ENCODE assay signal across 9 cellular contexts in the genomic region with DNA sequence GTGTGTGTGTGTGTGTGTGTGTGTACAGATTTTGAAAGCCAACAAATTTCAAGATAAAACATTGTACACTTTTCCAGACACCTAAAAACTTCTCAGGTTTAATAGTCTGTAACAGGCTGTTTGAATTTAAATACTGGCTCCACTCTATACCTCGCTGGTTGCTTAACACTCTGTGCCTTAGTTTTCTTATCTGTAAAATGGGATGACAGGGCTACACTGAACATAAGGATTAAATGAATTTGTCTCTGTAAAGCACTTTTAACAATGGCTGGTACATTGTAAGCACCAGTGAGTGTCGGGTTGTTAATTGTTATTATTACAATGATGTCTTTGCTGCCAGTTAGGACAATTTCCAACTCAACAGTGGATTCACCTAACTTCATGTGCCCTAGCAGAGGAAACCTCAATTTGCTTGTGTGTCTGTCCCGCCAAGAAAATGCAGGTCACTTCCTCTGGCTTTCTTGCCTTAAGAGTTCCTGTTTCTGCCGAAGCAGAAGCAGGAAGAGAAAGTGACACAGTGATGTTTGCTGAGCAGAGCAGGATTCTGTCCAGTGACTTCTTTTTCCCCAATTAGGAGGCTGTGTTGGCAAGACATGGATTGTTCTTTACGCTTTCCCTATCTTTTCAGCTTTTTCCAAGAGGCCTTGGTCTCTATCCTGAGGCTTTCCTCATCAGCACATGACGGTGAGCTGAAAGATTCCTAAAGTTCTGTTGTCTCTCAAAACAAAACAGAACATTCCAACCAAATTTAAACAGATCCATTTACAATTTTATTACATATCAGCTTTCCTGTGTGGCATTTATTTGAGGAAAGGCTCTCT.
DNase-seq lines count a peak whose midpoint lies in the region; ATAC-seq and TF ChIP-seq lines count a peak whose summit lies in the region.
"Had no signal": no experiment of that assay in that cellular context is flagged by ENCODE, and none has a peak within 500 bp of the region (broad histone marks: within the 10 kb centered on the region; RNA-seq: fewer than 3 reads in every experiment).

No MANE protein-coding gene starts in this region.

- TF ChIP-seq POLR2A in stomach (IDR thresholded peaks at IDR 0.05): no peak

- WGBS in stomach, 5 donors: 55 to 64% (median 61%) methylated on average over 6 of the region's 6 CpGs

- CTCF ChIA-PET in activated CD8-positive, alpha-beta T cell treated with anti-CD3 and anti-CD28 coated beads, Interleukin-2, amount 10 ng/mL, durations not matched to agents 7 days and 5 days (lab: Charles Lee): interaction anchor here (1.0 to 1.4 kb wide), 2 partner anchors 12 to 19 kb away, joined by 3 to 4 read pairs; no protein-coding TSS in a partner anchor

- peaks cover 12% of the 10 kb centered on the region for H3K9me3 Mint-ChIP-seq in activated CD8-positive, alpha-beta T cell treated with anti-CD3 and anti-CD28 coated beads, Interleukin-2, amount 10 ng/mL, durations not matched to agents 7 days and 5 days (ENCODE audit: insufficient read depth)

- no peaks in the 10 kb centered on the region for H3K4me1 ChIP-seq in stomach

- no peaks in the 10 kb centered on the region for H3K27me3 Mint-ChIP-seq in activated CD8-positive, alpha-beta T cell treated with anti-CD3 and anti-CD28 coated beads, Interleukin-2, amount 10 ng/mL, durations not matched to agents 7 days and 5 days (ENCODE audit: low read depth)

- TF ChIP-seq EP300 in stomach (IDR thresholded peaks at IDR 0.05): no peak

- peak overlapping the region; percentile 73 for H3K4me3 Mint-ChIP-seq in activated CD8-positive, alpha-beta T cell treated with anti-CD3 and anti-CD28 coated beads, Interleukin-2, amount 10 ng/mL, durations not matched to agents 7 days and 5 days

- TF ChIP-seq CTCF in HL-60 (IDR thresholded peaks at IDR 0.05; ENCODE audit: insufficient read depth, low read length) (no peak), stomach (IDR thresholded peaks at IDR 0.05) (no peak)

- intact Hi-C loops in stomach (cut with DNase I; ENCODE audit: low total_unique reads): no loop called here

- H3K36me3 ChIP-seq in stomach: no peaks in the 10 kb centered on the region
- H3K36me3 ChIP-seq in H7 (replicated peaks; ENCODE audit: control insufficient read depth, insufficient read depth, low read length): no peaks in the 10 kb centered on the region

- H3K9me3 ChIP-seq in stomach: no peaks in the 10 kb centered on the region

- peak overlapping the region; percentile 78 for H3K27ac ChIP-seq in HL-60 (replicated peaks)
- peak overlapping the region in 4 of 5 donors; percentile 18 to 67 (median 62) for H3K27ac ChIP-seq in stomach
- H3K27ac ChIP-seq: KMS-11 had no signal

- DNase-seq in ELR (ENCODE audit: low read depth): peak; percentile 30
- DNase-seq in HL-60 (ENCODE audit: low read depth in 1 of 2, low spot score in 1 of 2): peak; percentile 55 to 89
- DNase-seq in activated CD8-positive, alpha-beta T cell treated with anti-CD3 and anti-CD28 coated beads, Interleukin-2, amount 10 ng/mL, durations not matched to agents 7 days and 5 days: peak; percentile 63
- peak; percentile 8 to 27 for DNase-seq in hippocampal formation (lab: John Stamatoyannopoulos, UW)
- DNase-seq in stomach: no peak
- no peak for DNase-seq in NCI-H2081 (lab: John Stamatoyannopoulos, UW)
- DNase-seq in H7: no peak

- peaks cover 29% of the 10 kb centered on the region for H3K36me3 Mint-ChIP-seq in activated CD8-positive, alpha-beta T cell treated with anti-CD3 and anti-CD28 coated beads, Interleukin-2, amount 10 ng/mL, durations not matched to agents 7 days and 5 days (ENCODE audit: low read depth)

- peak; percentile 61 for ATAC-seq in GM19468 (IDR thresholded peaks at IDR 0.05; ENCODE audit: extremely low read depth, unreplicated experiment)
- peak; percentile 54 for ATAC-seq in activated CD8-positive, alpha-beta T cell treated with anti-CD3 and anti-CD28 coated beads, Interleukin-2, amount 10 ng/mL, durations not matched to agents 7 days and 5 days

- H3K27me3 ChIP-seq in HL-60 (ENCODE audit: insufficient read depth, poor library complexity, severe bottlenecking): no peaks in the 10 kb centered on the region
- no peaks in the 10 kb centered on the region for H3K27me3 ChIP-seq in stomach
- H3K27me3 ChIP-seq in H7 (ENCODE audit: control insufficient read depth, insufficient read depth, low read length): peaks cover 2% of the 10 kb centered on the region

- H3K4me1 Mint-ChIP-seq in activated CD8-positive, alpha-beta T cell treated with anti-CD3 and anti-CD28 coated beads, Interleukin-2, amount 10 ng/mL, durations not matched to agents 7 days and 5 days (ENCODE audit: low read depth): peaks cover 36% of the 10 kb centered on the region

- no peak overlapping the region for H3K4me3 ChIP-seq in HL-60 (replicated peaks; ENCODE audit: insufficient read depth, low read length)
- H3K4me3 ChIP-seq in stomach: no peak overlapping the region
- no peak overlapping the region for H3K4me3 ChIP-seq in H7 (ENCODE audit: insufficient read depth, low read depth, low read length)

- H3K27ac Mint-ChIP-seq in activated CD8-positive, alpha-beta T cell treated with anti-CD3 and anti-CD28 coated beads, Interleukin-2, amount 10 ng/mL, durations not matched to agents 7 days and 5 days: peak overlapping the region; percentile 90

- POLR2A ChIA-PET in activated CD8-positive, alpha-beta T cell treated with anti-CD3 and anti-CD28 coated beads, Interleukin-2, amount 10 ng/mL, durations not matched to agents 7 days and 5 days (lab: Charles Lee): interaction anchor here (1.0 to 2.4 kb wide), 5 partner anchors 12 to 154 kb away, joined by 3 to 17 read pairs (median 4); a partner anchor contains a TSS

Comparison
In these comparisons a context has a peak if more than half of its experiments do, and no peak if none do; other contexts are left out.
1. DNase-seq: peak in ELR (single experiment), HL-60 (2 of 2), activated CD8-positive, alpha-beta T cell treated with anti-CD3 and anti-CD28 coated beads, Interleukin-2, amount 10 ng/mL, durations not matched to agents 7 days and 5 days (single experiment) and hippocampal formation (2 of 2); none in stomach (single experiment), NCI-H2081 (0 of 2) and H7 (single experiment).